28 cellular contexts compared by ENCODE assay signal in genomic region chr5:157033071-157033583, GRCh38. TPM values are rescaled to one million over a fixed set of nuclear protein-coding genes. Genes with fewer than 3 reads are reported as not detected.
DNase-seq lines count a peak whose midpoint lies in the region; ATAC-seq and TF ChIP-seq lines count a peak whose summit lies in the region.
"Had no signal": no experiment of that assay in that cellular context is flagged by ENCODE, and none has a peak within 500 bp of the region (broad histone marks: within the 10 kb centered on the region; RNA-seq: fewer than 3 reads in every experiment).

No MANE protein-coding gene starts in this region.

- H3K27me3 Mint-ChIP-seq in activated T-cell treated with anti-CD3 and anti-CD28 coated beads, Interleukin-2, amount 50 U/mL, for 4 hours (ENCODE audit: low read depth) = no peaks in the 10 kb centered on the region
- H3K27me3 Mint-ChIP-seq in activated T-cell treated with anti-CD3 and anti-CD28 coated beads, Interleukin-2, amount 50 U/mL, for 24 hours = no peaks in the 10 kb centered on the region
- no peaks in the 10 kb centered on the region for H3K27me3 Mint-ChIP-seq in CD4-positive, CD25-positive, alpha-beta regulatory T cell
- no peaks in the 10 kb centered on the region for H3K27me3 Mint-ChIP-seq in CD8-positive, alpha-beta T cell (ENCODE audit: low read depth)
- H3K27me3 Mint-ChIP-seq: CD4-positive, alpha-beta T cell had no signal

- H3K4me1 Mint-ChIP-seq in activated T-cell treated with anti-CD3 and anti-CD28 coated beads, Interleukin-2, amount 50 U/mL, for 4 hours (ENCODE audit: low read depth) = peaks cover 11% of the 10 kb centered on the region
- H3K4me1 Mint-ChIP-seq in activated T-cell treated with anti-CD3 and anti-CD28 coated beads, Interleukin-2, amount 50 U/mL, for 24 hours (ENCODE audit: low read depth) = peaks cover 36% of the 10 kb centered on the region
- H3K4me1 Mint-ChIP-seq in CD4-positive, CD25-positive, alpha-beta regulatory T cell = peaks cover 5 to 32% (median 12%) of the 10 kb centered on the region in 4 donors
- peaks cover 23% of the 10 kb centered on the region for H3K4me1 Mint-ChIP-seq in CD8-positive, alpha-beta T cell (ENCODE audit: low read depth)

- H3K27ac ChIP-seq in CD4-positive, CD25-positive, alpha-beta regulatory T cell (ENCODE audit: insufficient read depth, low read length, poor library complexity, severe bottlenecking) = no peak overlapping the region
- peak overlapping the region; percentile 67; the same call in 1 of the 2 replicates for H3K27ac ChIP-seq in VCaP
- no peak overlapping the region for H3K27ac ChIP-seq in CD8-positive, alpha-beta T cell (ENCODE audit: low read depth, low read length)
- H3K27ac ChIP-seq: BLaER1, RWPE1, SK-N-MC had no signal

- H3K27ac Mint-ChIP-seq in activated T-cell treated with anti-CD3 and anti-CD28 coated beads, Interleukin-2, amount 50 U/mL, for 24 hours = no peak overlapping the region
- peak overlapping the region in 2 of 3 donors; percentile 40 to 48 for H3K27ac Mint-ChIP-seq in CD4-positive, CD25-positive, alpha-beta regulatory T cell
- no peak overlapping the region for H3K27ac Mint-ChIP-seq in CD8-positive, alpha-beta T cell
- H3K27ac Mint-ChIP-seq: CD4-positive, alpha-beta T cell had no signal

- no peaks in the 10 kb centered on the region for H3K9me3 Mint-ChIP-seq in activated T-cell treated with anti-CD3 and anti-CD28 coated beads, Interleukin-2, amount 50 U/mL, for 4 hours
- H3K9me3 Mint-ChIP-seq in activated T-cell treated with anti-CD3 and anti-CD28 coated beads, Interleukin-2, amount 50 U/mL, for 24 hours = no peaks in the 10 kb centered on the region
- no peaks in the 10 kb centered on the region for H3K9me3 Mint-ChIP-seq in CD4-positive, CD25-positive, alpha-beta regulatory T cell
- H3K9me3 Mint-ChIP-seq in CD8-positive, alpha-beta T cell = no peaks in the 10 kb centered on the region
- H3K9me3 Mint-ChIP-seq: CD4-positive, alpha-beta T cell had no signal

- intact Hi-C loops in left colon (cut with DNase I, micrococcal nuclease) = no loop called here
- intact Hi-C loops in CD8-positive, alpha-beta T cell (cut with DNase I, micrococcal nuclease) = no loop called here

- DNase-seq in activated T-cell treated with anti-CD3 and anti-CD28 coated beads, Interleukin-2, amount 50 U/mL, for 4 hours = no peak
- no peak for DNase-seq in activated T-cell treated with anti-CD3 and anti-CD28 coated beads, Interleukin-2, amount 50 U/mL, for 24 hours
- no peak for DNase-seq in CD4-positive, CD25-positive, alpha-beta regulatory T cell
- DNase-seq in left colon = no peak
- no peak for DNase-seq in HPDE6-E6E7 (ENCODE audit: extremely low spot score)
- no peak for DNase-seq in CD8-positive, alpha-beta T cell
- DNase-seq in T-helper 9 cell = no peak
- DNase-seq: CD4-positive, alpha-beta T cell; DND-41; Kasumi-1; NCI-H1092 treated with DMSO at 0.1 percent for 48 hours; NCI-H1436; NCI-H187; NCI-H2081 treated with DMSO at 0.1 percent for 48 hours; NCI-H2171; NCI-H226; NCI-H510A; NCI-H69; SHP77 treated with DMSO at 0.1 percent for 48 hours had no signal

- H3K4me1 ChIP-seq in CD4-positive, CD25-positive, alpha-beta regulatory T cell (ENCODE audit: control insufficient read depth, insufficient read depth, low read length, poor library complexity, severe bottlenecking) = peaks cover 2% of the 10 kb centered on the region
- peaks cover 4% of the 10 kb centered on the region for H3K4me1 ChIP-seq in CD8-positive, alpha-beta T cell (ENCODE audit: insufficient read depth, low read length)

- H3K36me3 ChIP-seq in CD4-positive, CD25-positive, alpha-beta regulatory T cell (ENCODE audit: control insufficient read depth, insufficient read depth, low read length) = peaks cover 14% of the 10 kb centered on the region
- H3K36me3 ChIP-seq in CD8-positive, alpha-beta T cell (ENCODE audit: insufficient read depth, low read length) = no peaks in the 10 kb centered on the region
- H3K36me3 ChIP-seq: BLaER1 had no signal

- ATAC-seq in activated T-cell treated with anti-CD3 and anti-CD28 coated beads, Interleukin-2, amount 50 U/mL, for 4 hours = peak; percentile 7 to 21
- no peak for ATAC-seq in CD4-positive, CD25-positive, alpha-beta regulatory T cell (ENCODE audit: low read depth in 2 of 2)
- peak; percentile 57 for ATAC-seq in left colon
- ATAC-seq in CD8-positive, alpha-beta T cell = no peak
- ATAC-seq: HCT116, Panc1 had no signal

- no peak for TF ChIP-seq CTCF in VCaP (conservative IDR thresholded peaks at IDR 0.05)
- no peak for TF ChIP-seq CTCF in CD8-positive, alpha-beta T cell (IDR thresholded peaks at IDR 0.05)

- no peaks in the 10 kb centered on the region for H3K9me3 ChIP-seq in CD4-positive, CD25-positive, alpha-beta regulatory T cell (ENCODE audit: control insufficient read depth in 2 of 2, low read length in 2 of 2)
- no peaks in the 10 kb centered on the region for H3K9me3 ChIP-seq in CD8-positive, alpha-beta T cell (ENCODE audit: low read length)
- H3K9me3 ChIP-seq: BLaER1 had no signal

- H3K4me3 ChIP-seq in CD4-positive, CD25-positive, alpha-beta regulatory T cell (ENCODE audit: low read depth, low read length) = no peak overlapping the region
- no peak overlapping the region for H3K4me3 ChIP-seq in CD8-positive, alpha-beta T cell (ENCODE audit: low read depth, low read length)
- H3K4me3 ChIP-seq: BLaER1, SK-N-MC had no signal

- H3K36me3 Mint-ChIP-seq in activated T-cell treated with anti-CD3 and anti-CD28 coated beads, Interleukin-2, amount 50 U/mL, for 4 hours (ENCODE audit: insufficient read depth) = no peaks in the 10 kb centered on the region
- no peaks in the 10 kb centered on the region for H3K36me3 Mint-ChIP-seq in activated T-cell treated with anti-CD3 and anti-CD28 coated beads, Interleukin-2, amount 50 U/mL, for 24 hours (ENCODE audit: low read depth)
- peaks cover 26% of the 10 kb centered on the region for H3K36me3 Mint-ChIP-seq in CD4-positive, CD25-positive, alpha-beta regulatory T cell
- peaks cover 39% of the 10 kb centered on the region for H3K36me3 Mint-ChIP-seq in CD8-positive, alpha-beta T cell

- H3K27me3 ChIP-seq in CD4-positive, CD25-positive, alpha-beta regulatory T cell (ENCODE audit: control insufficient read depth, insufficient read depth, low read length) = no peaks in the 10 kb centered on the region
- no peaks in the 10 kb centered on the region for H3K27me3 ChIP-seq in CD8-positive, alpha-beta T cell (ENCODE audit: insufficient read depth, low read length)
- H3K27me3 ChIP-seq: BLaER1 had no signal

- POLR2A ChIA-PET in CD8-positive, alpha-beta T cell (lab: Charles Lee) = no interaction called here

- CTCF ChIA-PET in CD8-positive, alpha-beta T cell (lab: Charles Lee) = interaction anchor here (0.5 kb wide), 1 partner anchor 26 kb away, joined by 6 read pairs; the partner anchor contains the start of gene HAVCR1

- H3K4me3 Mint-ChIP-seq in activated T-cell treated with anti-CD3 and anti-CD28 coated beads, Interleukin-2, amount 50 U/mL, for 4 hours = no peak overlapping the region
- no peak overlapping the region for H3K4me3 Mint-ChIP-seq in activated T-cell treated with anti-CD3 and anti-CD28 coated beads, Interleukin-2, amount 50 U/mL, for 24 hours
- H3K4me3 Mint-ChIP-seq in CD4-positive, CD25-positive, alpha-beta regulatory T cell = no peak overlapping the region
- no peak overlapping the region for H3K4me3 Mint-ChIP-seq in CD8-positive, alpha-beta T cell
- H3K4me3 Mint-ChIP-seq: CD4-positive, alpha-beta T cell had no signal

RNA-seq across cellular contexts. Expression of gene HAVCR1, which starts 25.8 kb away (rescaled TPM):
- not detected for total RNA-seq in activated T-cell treated with anti-CD3 and anti-CD28 coated beads, Interleukin-2, amount 50 U/mL, for 4 hours
- 7.9 TPM for total RNA-seq in CD4-positive, CD25-positive, alpha-beta regulatory T cell
- polyA plus RNA-seq in CD4-positive, CD25-positive, alpha-beta regulatory T cell = 1 to 10 TPM; 1.7 to 8.2 (median 3.7) TPM
- 10 to 100 TPM in 1 of 2 donors, 1 to 10 TPM in 1; 3.9 to 16.3 TPM for total RNA-seq in left colon
- 1 to 10 TPM; 2.3 to 2.6 TPM for total RNA-seq in CD8-positive, alpha-beta T cell
- total RNA-seq: A172, HT1080, M059J had no signal

Comparison
In these comparisons a context has a peak if more than half of its experiments do, and no peak if none do; other contexts are left out.
1. ATAC-seq: peak in activated T-cell treated with anti-CD3 and anti-CD28 coated beads, Interleukin-2, amount 50 U/mL, for 4 hours (2 of 2) and left colon (single experiment); none in CD4-positive, CD25-positive, alpha-beta regulatory T cell (0 of 2) and CD8-positive, alpha-beta T cell (single experiment).
2. H3K27ac Mint-ChIP-seq: peak in CD4-positive, CD25-positive, alpha-beta regulatory T cell (2 of 3); none in activated T-cell treated with anti-CD3 and anti-CD28 coated beads, Interleukin-2, amount 50 U/mL, for 24 hours (single experiment) and CD8-positive, alpha-beta T cell (single experiment).